Comparison of ENCODE assay signal across 28 cellular contexts in the genomic region with DNA sequence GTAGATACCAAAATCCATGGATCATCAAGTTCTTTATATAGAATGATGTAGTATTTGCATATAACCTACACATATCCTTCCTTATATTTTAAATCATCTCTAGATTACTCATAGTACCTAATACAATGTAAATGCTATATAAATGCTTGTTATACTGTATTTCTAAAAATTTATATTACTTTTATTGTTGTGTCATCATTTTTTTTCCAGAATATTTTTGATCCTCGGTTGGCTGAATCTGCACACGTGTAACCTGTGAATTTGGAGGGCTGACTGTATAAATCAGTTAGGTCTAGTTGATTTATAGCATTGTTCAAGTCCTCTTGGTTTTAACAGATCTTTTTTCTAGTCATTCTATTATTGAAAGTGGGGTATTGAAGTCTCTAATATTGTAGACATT. TPM values are rescaled to one million over a fixed set of nuclear protein-coding genes. Genes with fewer than 3 reads are reported as not detected.
A peak's percentile ranks its signal among the peaks of the same experiment; 100 is the strongest.
DNase-seq lines count a peak whose midpoint lies in the region; ATAC-seq, FAIRE-seq and TF ChIP-seq lines count a peak whose summit lies in the region.
"Had no signal": no experiment of that assay in that cellular context is flagged by ENCODE, and none has a peak within 500 bp of the region (broad histone marks: within the 10 kb centered on the region; RNA-seq: fewer than 3 reads in every experiment).

No MANE protein-coding gene starts in this region.

- CTCF ChIA-PET in HepG2 (lab: Yijun Ruan, JAX; ENCODE audit: low intra/inter-chr PET ratio, low total read pairs) = no interaction called here
- CTCF ChIA-PET in H1 (lab: Charles Lee; ENCODE audit: partially characterized antibody) = interaction anchor here (2.0 kb wide), 1 partner anchor 28 kb away, joined by 5 read pairs; no protein-coding TSS in a partner anchor

- TF ChIP-seq EP300 in HepG2 (IDR thresholded peaks at IDR 0.05; ENCODE audit: low read depth in 2 of 2, low read length in 2 of 2) = no peak
- no peak for TF ChIP-seq EP300 in HepG2 (CRISPR knock-in tag; IDR thresholded peaks at IDR 0.05; ENCODE audit: borderline replicate concordance)
- TF ChIP-seq EP300 in H1 (IDR thresholded peaks at IDR 0.05; ENCODE audit: borderline replicate concordance in 1 of 2, low read depth in 2 of 2, low read length in 2 of 2) = no peak

- H4K8ac ChIP-seq in H1 (ENCODE audit: extremely low read depth, insufficient read depth, low read length) = no peak overlapping the region

- no peak for TF ChIP-seq POLR2A in HepG2 (IDR thresholded peaks at IDR 0.05; ENCODE audit: insufficient read depth in 1 of 2, low read depth in 2 of 2, low read length in 2 of 2)
- no peak for TF ChIP-seq POLR2A in right lobe of liver (IDR thresholded peaks at IDR 0.05)
- TF ChIP-seq POLR2A in H1 (IDR thresholded peaks at IDR 0.05; ENCODE audit: control extremely low read depth in 1 of 2, low read depth in 2 of 2, low read length in 2 of 2) = no peak
- TF ChIP-seq POLR2A in gastrocnemius medialis (IDR thresholded peaks at IDR 0.05) = no peak

- no peaks in the 10 kb centered on the region for H3K23me2 ChIP-seq in H1 (ENCODE audit: low read depth, low read length)

- H3K27me3 ChIP-seq in HepG2 (ENCODE audit: control insufficient read depth in 1 of 2, insufficient read depth in 2 of 2, low read length in 2 of 2) (no peaks in the 10 kb centered on the region), right lobe of liver (no peaks in the 10 kb centered on the region), H1 (replicated peaks in 1 of 4; ENCODE audit: control insufficient read depth in 3 of 4, extremely low read depth in 1 of 4, insufficient read depth in 3 of 4, low read length in 3 of 4) (no peaks in the 10 kb centered on the region), gastrocnemius medialis (no peaks in the 10 kb centered on the region)
- H3K27me3 ChIP-seq: BE2C, BLaER1 had no signal

- H3K9me3 ChIP-seq in HepG2 (ENCODE audit: low read length) = no peaks in the 10 kb centered on the region
- no peaks in the 10 kb centered on the region for H3K9me3 ChIP-seq in right lobe of liver
- no peaks in the 10 kb centered on the region for H3K9me3 ChIP-seq in H1 (ENCODE audit: insufficient read depth in 2 of 2, low read depth in 1 of 2, low read length in 1 of 2)
- H3K9me3 ChIP-seq in gastrocnemius medialis = no peaks in the 10 kb centered on the region
- H3K9me3 ChIP-seq: BE2C had no signal

- H2BK120ac ChIP-seq in H1 (replicated peaks; ENCODE audit: low read depth, low read length) = no peak overlapping the region

- H4K91ac ChIP-seq in H1 (replicated peaks; ENCODE audit: insufficient read length, low read length) = no peak overlapping the region

- no peak overlapping the region for H3K14ac ChIP-seq in H1 (ENCODE audit: insufficient read length)

- H2BK15ac ChIP-seq in H1 (ENCODE audit: low read length) = no peak overlapping the region

- H3K79me1 ChIP-seq in H1 (ENCODE audit: low read depth, low read length) = peaks cover 2% of the 10 kb centered on the region; the same call in 1 of the 2 replicates

- no peak overlapping the region for H2AFZ ChIP-seq in HepG2 (ENCODE audit: low read length)
- no peak overlapping the region for H2AFZ ChIP-seq in H1 (ENCODE audit: low read length)

- in situ Hi-C loops in HepG2 (cut with HindIII; ENCODE audit: extremely low pct_ligation_motif_present, low pct_unique_long_range_greater_than_20kb) (no loop called here), gastrocnemius medialis (cut with MboI; ENCODE audit: low sequenced_read_pairs in 4 of 4) (no loop called here)

- no peak for ATAC-seq in HepG2
- no peak for ATAC-seq in right lobe of liver
- no peak for ATAC-seq in gastrocnemius medialis
- no peak for ATAC-seq in GM18498 (IDR thresholded peaks at IDR 0.05; ENCODE audit: unreplicated experiment)
- ATAC-seq: GM12878 had no signal

- H3K4me3 ChIP-seq in HepG2 (replicated peaks in 1 of 3; ENCODE audit: insufficient read depth in 1 of 3, low read depth in 2 of 3, low read length in 3 of 3) = no peak overlapping the region
- no peak overlapping the region for H3K4me3 ChIP-seq in right lobe of liver
- no peak overlapping the region for H3K4me3 ChIP-seq in H1 (ENCODE audit: extremely low read depth in 1 of 4, insufficient read depth in 2 of 4, low read depth in 3 of 4, low read length in 4 of 4)
- H3K4me3 ChIP-seq in gastrocnemius medialis = no peak overlapping the region
- H3K4me3 ChIP-seq: BLaER1, GM12878 had no signal

- no peak overlapping the region for H3K18ac ChIP-seq in H1 (ENCODE audit: extremely low read depth, low read length)

- TF ChIP-seq RAD21 in HepG2 (CRISPR knock-in tag; IDR thresholded peaks at IDR 0.05) = no peak
- TF ChIP-seq RAD21 in H1 (IDR thresholded peaks at IDR 0.05 in 1 of 2, conservative IDR thresholded peaks at IDR 0.05 in 1 of 2; ENCODE audit: low read depth in 2 of 2, low read length in 2 of 2) = no peak

- no peak overlapping the region for H2BK5ac ChIP-seq in H1 (ENCODE audit: low read depth, low read length)

- no peaks in the 10 kb centered on the region for H4K20me1 ChIP-seq in HepG2 (ENCODE audit: insufficient read depth, low read length)
- H4K20me1 ChIP-seq in H1 (replicated peaks in 1 of 2; ENCODE audit: control insufficient read depth in 1 of 2, insufficient read depth in 2 of 2, low read length in 2 of 2) = peaks cover 0 to 7% of the 10 kb centered on the region in 2 experiments
- H4K20me1 ChIP-seq: BLaER1 had no signal

- no peak overlapping the region for H2AK5ac ChIP-seq in H1 (ENCODE audit: low read depth, low read length)

- H3K4ac ChIP-seq in H1 (replicated peaks; ENCODE audit: insufficient read length, low read depth, low read length) = no peak overlapping the region

- no peak overlapping the region for H3K23ac ChIP-seq in H1 (ENCODE audit: insufficient read length)

- peaks cover 58% of the 10 kb centered on the region for H3K36me3 Mint-ChIP-seq in activated naive CD8-positive, alpha-beta T cell treated with anti-CD3 and anti-CD28 coated beads for 36 hours
- H3K36me3 Mint-ChIP-seq: CD14-positive monocyte had no signal

- peaks cover 24% of the 10 kb centered on the region for H3K9me3 Mint-ChIP-seq in activated naive CD8-positive, alpha-beta T cell treated with anti-CD3 and anti-CD28 coated beads for 36 hours

- H3K4me1 Mint-ChIP-seq in activated naive CD8-positive, alpha-beta T cell treated with anti-CD3 and anti-CD28 coated beads for 36 hours = no peaks in the 10 kb centered on the region

- DNase-seq in HepG2 (ENCODE audit: low spot score) = no peak
- DNase-seq in right lobe of liver = no peak
- no peak for DNase-seq in H1 (ENCODE audit: low read depth in 1 of 2, low spot score in 2 of 2)
- no peak for DNase-seq in gastrocnemius medialis
- DNase-seq in amniotic stem cell (lab: John Stamatoyannopoulos, UW) = no peak
- DNase-seq in activated naive CD8-positive, alpha-beta T cell treated with anti-CD3 and anti-CD28 coated beads for 36 hours = no peak
- DNase-seq: ACHN; BE2C; C1 segment of cervical spinal cord; CD4-positive, alpha-beta memory T cell; CD4-positive, CD25-positive, alpha-beta regulatory T cell; CD8-positive, alpha-beta memory T cell; COR-L47; DMS 273 treated with DMSO at 0.1 percent for 48 hours; DMS153; DMS53; DMS79; DND-41; EL; GDM1 had no signal

- no peak overlapping the region for H3K4me3 Mint-ChIP-seq in activated naive CD8-positive, alpha-beta T cell treated with anti-CD3 and anti-CD28 coated beads for 36 hours
- H3K4me3 Mint-ChIP-seq: CD14-positive monocyte; CD4-positive, alpha-beta memory T cell; CD4-positive, CD25-positive, alpha-beta regulatory T cell; CD8-positive, alpha-beta memory T cell had no signal

- H3K79me2 ChIP-seq in HepG2 (ENCODE audit: insufficient read depth, low read length) (no peaks in the 10 kb centered on the region), H1 (ENCODE audit: control insufficient read depth in 1 of 2, insufficient read depth in 2 of 2, low read length in 2 of 2) (no peaks in the 10 kb centered on the region; a peak in 1 of 4 replicates)

- 0% methylated on average over 2 of the region's 2 CpGs for WGBS in HepG2 (ENCODE audit: low lambda C conversion rate)
- 78% methylated on average over 2 of the region's 2 CpGs for WGBS in right lobe of liver (ENCODE audit: insufficient coverage, low coverage, low lambda C conversion rate, missing lambda C conversion rate)
- WGBS in H1 (ENCODE audit: extremely low coverage in 1 of 2, insufficient coverage in 1 of 2, insufficient read length in 1 of 2, insufficient replicate concordance in 2 of 2, low coverage in 1 of 2, low lambda C conversion rate in 2 of 2, missing lambda C conversion rate in 1 of 2), 2 experiments = 89% methylated on average over 2 of the region's 2 CpGs; no CpG with 5 or more reads in 1 of the 2 experiments

- intact Hi-C loops in HepG2 (cut with micrococcal nuclease; ENCODE audit: unreplicated experiment) = no loop called here
- intact Hi-C loops in right lobe of liver (cut with DNase I) = no loop called here
- intact Hi-C loops in gastrocnemius medialis (cut with DNase I; ENCODE audit: low total_unique reads) = no loop called here

- H3K27ac ChIP-seq in HepG2 (ENCODE audit: extremely low read length, insufficient read depth, low read length) = no peak overlapping the region
- H3K27ac ChIP-seq in right lobe of liver = no peak overlapping the region
- H3K27ac ChIP-seq in H1 (ENCODE audit: low read depth, low read length) = no peak overlapping the region
- H3K27ac ChIP-seq in gastrocnemius medialis = peak overlapping the region; percentile 60 to 100 (median 98)
- H3K27ac ChIP-seq: 22Rv1, BLaER1 had no signal

- H3K56ac ChIP-seq in H1 (replicated peaks; ENCODE audit: insufficient read length, low read depth, low read length) = no peak overlapping the region

- no peak overlapping the region for H2BK20ac ChIP-seq in H1 (ENCODE audit: low read length)

- H3K36me3 ChIP-seq in HepG2 (replicated peaks in 1 of 2; ENCODE audit: control insufficient read depth in 1 of 2, insufficient read depth in 2 of 2, low read length in 2 of 2) (no peaks in the 10 kb centered on the region), right lobe of liver (no peaks in the 10 kb centered on the region), H1 (ENCODE audit: control insufficient read depth in 2 of 4, insufficient read depth in 4 of 4, low read length in 3 of 4) (peaks cover 4 to 21% (median 7%) of the 10 kb centered on the region in 4 experiments; a peak in 5 of 8 replicates), gastrocnemius medialis (peaks cover 0 to 33% of the 10 kb centered on the region in 2 donors)
- H3K36me3 ChIP-seq: BE2C had no signal

- H3K4me2 ChIP-seq in HepG2 (ENCODE audit: low read depth, low read length) (no peak overlapping the region), H1 (ENCODE audit: insufficient read depth in 1 of 2, low read depth in 2 of 2, low read length in 2 of 2) (no peak overlapping the region)
- H3K4me2 ChIP-seq: BLaER1 had no signal

- H4K5ac ChIP-seq in H1 (ENCODE audit: insufficient read length, low read depth, low read length) = no peak overlapping the region

- no peak overlapping the region for H3K27ac Mint-ChIP-seq in activated naive CD8-positive, alpha-beta T cell treated with anti-CD3 and anti-CD28 coated beads for 36 hours
- H3K27ac Mint-ChIP-seq: CD14-positive monocyte; CD4-positive, alpha-beta memory T cell had no signal

- no peak overlapping the region for H2BK12ac ChIP-seq in H1 (ENCODE audit: low read depth, low read length)

- H3K9ac ChIP-seq in HepG2 (ENCODE audit: insufficient read depth, low read depth, low read length) = no peak overlapping the region
- no peak overlapping the region for H3K9ac ChIP-seq in H1 (replicated peaks in 1 of 4; ENCODE audit: extremely low read depth in 1 of 4, low read depth in 3 of 4, low read length in 3 of 4)
- H3K9ac ChIP-seq: BLaER1 had no signal

- BruUV-seq in HepG2 (replicated peaks; lab: Mats Ljungman, UMichigan) = no TSS peak

- no peaks in the 10 kb centered on the region for H3K27me3 Mint-ChIP-seq in activated naive CD8-positive, alpha-beta T cell treated with anti-CD3 and anti-CD28 coated beads for 36 hours
- H3K27me3 Mint-ChIP-seq: CD4-positive, alpha-beta memory T cell; CD4-positive, CD25-positive, alpha-beta regulatory T cell; CD8-positive, alpha-beta memory T cell had no signal

- H3K4me1 ChIP-seq in HepG2 (ENCODE audit: insufficient read depth, low read length) (peaks cover 21% of the 10 kb centered on the region), right lobe of liver (no peaks in the 10 kb centered on the region), H1 (replicated peaks in 1 of 4; ENCODE audit: control insufficient read depth in 3 of 4, insufficient read depth in 4 of 4, low read length in 3 of 4) (no peaks in the 10 kb centered on the region), gastrocnemius medialis (peaks cover 77 to 87% of the 10 kb centered on the region in 2 donors)
- H3K4me1 ChIP-seq: BE2C had no signal

- FAIRE-seq in HepG2 (lab: Jason Lieb, UNC) (no peak), TTC549 (lab: Jason Lieb, UNC) (peak; percentile 46), H1 (lab: Jason Lieb, UNC) (no peak)
- FAIRE-seq: GM12878, GM12892, GM19239 had no signal

- TF ChIP-seq CTCF in HepG2 (CRISPR knock-in tag; IDR thresholded peaks at IDR 0.05) (no peak), right lobe of liver (IDR thresholded peaks at IDR 0.05) (no peak), H1 (IDR thresholded peaks at IDR 0.05; ENCODE audit: control extremely low read depth in 1 of 3, insufficient read depth in 1 of 3, low read depth in 1 of 3, low read length in 3 of 3) (no peak), gastrocnemius medialis (IDR thresholded peaks at IDR 0.05 in 4 of 5, conservative IDR thresholded peaks at IDR 0.05 in 1 of 5) (no peak)

- POLR2A ChIA-PET in HepG2 (lab: Yijun Ruan, JAX) = no interaction called here
- POLR2A ChIA-PET in H1 (lab: Charles Lee; ENCODE audit: partially characterized antibody) = no interaction called here

RNA-seq across cellular contexts. Expression of gene OBSCN, which starts 23.3 kb away (rescaled TPM):
- total RNA-seq in HepG2 (2016; rRNA removed; fragmentation: Illumina TruSeq; extraction: Trizol) = 0.08 and 0.20 TPM in 2 replicates
- total RNA-seq in HepG2 (2016; cell fraction: cytosol; rRNA removed; fragmentation: Illumina TruSeq; extraction: Trizol; ENCODE audit: low read depth) = not detected in 2 replicates
- total RNA-seq in HepG2 (2016; cell fraction: insoluble cytoplasmic fraction; rRNA removed; fragmentation: Illumina TruSeq; extraction: Trizol) = 0.09 and 0.13 TPM in 2 replicates
- 0.06 and 0.07 TPM in 2 replicates for total RNA-seq in HepG2 (2016; cell fraction: membrane; rRNA removed; fragmentation: Illumina TruSeq; extraction: Trizol)
- total RNA-seq in HepG2 (2016; cell fraction: nucleus; rRNA removed; fragmentation: Illumina TruSeq; extraction: Trizol) = 0.12 TPM in 1 of 2 replicates, not detected in the other
- 0.10 and 0.20 TPM in 2 replicates for polyA plus RNA-seq in HepG2 (2011; rRNA removed)
- polyA plus RNA-seq in HepG2 (2011; cell fraction: cytosol; rRNA removed) = 0.03 and 0.07 TPM in 2 replicates
- polyA plus RNA-seq in HepG2 (2011; cell fraction: nucleus; rRNA removed) = 0.58 and 1.1 TPM in 2 replicates
- 0.09 and 0.55 TPM in 2 replicates for polyA plus RNA-seq in HepG2 (2012)
- polyA plus RNA-seq in HepG2 (2016; cell fraction: cytosol; fragmentation: Illumina TruSeq; extraction: Trizol; ENCODE audit: low read depth) = not detected in 2 replicates
- 0.08 and 0.10 TPM in 2 replicates for polyA plus RNA-seq in HepG2 (2016; cell fraction: insoluble cytoplasmic fraction; fragmentation: Illumina TruSeq; extraction: Trizol; ENCODE audit: low read depth)
- not detected in 2 replicates for polyA plus RNA-seq in HepG2 (2016; cell fraction: membrane; fragmentation: Illumina TruSeq; extraction: Trizol; ENCODE audit: low read depth)
- polyA plus RNA-seq in HepG2 (2016; cell fraction: nucleus; fragmentation: Illumina TruSeq; extraction: Trizol; ENCODE audit: insufficient read depth, low read depth) = 0.14 and 0.32 TPM in 2 replicates
- 0.24 and 23.5 TPM in 2 replicates for polyA minus RNA-seq in HepG2 (2011; rRNA and poly(A)+ RNA removed; ENCODE audit: low replicate concordance)
- 0.10 and 0.35 TPM in 2 replicates for polyA minus RNA-seq in HepG2 (2011; cell fraction: cytosol; rRNA and poly(A)+ RNA removed)
- polyA minus RNA-seq in HepG2 (2011; cell fraction: nucleus; rRNA and poly(A)+ RNA removed) = 0.52 and 0.99 TPM in 2 replicates
- total RNA-seq in right lobe of liver = 1 to 10 TPM in 5 of 6 experiments, under 1 TPM in 1; 0.43 to 3.5 (median 2.0) TPM
- 21.0 and 28.4 TPM in 2 replicates for total RNA-seq in H1 (2021; fragmentation: NEBNext Ultra II Directional; extraction: Animal tissue kit (Norgen Biotek cat#: 25700))
- 7.5 and 10.1 TPM in 2 replicates for polyA plus RNA-seq in H1 (2011; rRNA removed)
- 9.8 TPM for polyA plus RNA-seq in H1 (2011; cell fraction: cytosol; rRNA removed)
- 70.1 TPM for polyA plus RNA-seq in H1 (2011; cell fraction: nucleus; rRNA removed)
- 11.7 to 20.8 TPM (median 19.4 TPM) in 4 replicates for polyA plus RNA-seq in H1 (2012, experiment 1 of 2)
- 6.5 TPM for polyA plus RNA-seq in H1 (2012, experiment 2 of 2)
- polyA plus RNA-seq in H1 (2013, experiment 1 of 2) = 6.5 TPM
- 4.8 TPM for polyA plus RNA-seq in H1 (2013, experiment 2 of 2)
- polyA minus RNA-seq in H1 (2011; rRNA and poly(A)+ RNA removed) = 13.8 and 16.4 TPM in 2 replicates
- polyA minus RNA-seq in H1 (2011; cell fraction: cytosol; rRNA and poly(A)+ RNA removed) = 18.6 TPM
- 55.0 TPM for polyA minus RNA-seq in H1 (2011; cell fraction: nucleus; rRNA and poly(A)+ RNA removed)
- 1,000 to 10,000 TPM in 2 of 4 donors, 100 to 1,000 TPM in 2; 798 to 1,571 (median 1,162) TPM for total RNA-seq in gastrocnemius medialis
- 10 to 100 TPM; 13.7 to 14.9 TPM for total RNA-seq in activated naive CD8-positive, alpha-beta T cell treated with anti-CD3 and anti-CD28 coated beads for 36 hours

Comparison
In these comparisons a context has a peak if more than half of its experiments do, and no peak if none do; other contexts are left out.
1. H3K27ac ChIP-seq: peak in gastrocnemius medialis (4 of 4); none in HepG2 (single experiment), right lobe of liver (0 of 3) and H1 (single experiment).
2. RNA of gene OBSCN, which starts 23.3 kb away (total RNA-seq): 798 to 1,571 TPM in gastrocnemius medialis; 21.0 to 28.4 TPM in H1, 13.7 to 14.9 TPM in activated naive CD8-positive, alpha-beta T cell treated with anti-CD3 and anti-CD28 coated beads for 36 hours, 0.43 to 3.5 TPM in right lobe of liver and 0.06 to 0.20 TPM in HepG2; every median in the first group is over 10 times any median in the second.
3. Of the 41 proteins assayed by ChIP-seq in both HepG2 and H1: peak only in HepG2: none; only in H1: none; in both: MAFK; in neither: 40.